8 cellular contexts compared by ENCODE assay signal in genomic region chr12:94101902-94102660, GRCh38. TPM values are rescaled to one million over a fixed set of nuclear protein-coding genes. Genes with fewer than 3 reads are reported as not detected.
DNase-seq lines count a peak whose midpoint lies in the region; ATAC-seq and TF ChIP-seq lines count a peak whose summit lies in the region.

No MANE protein-coding gene starts in this region.

- H3K27me3 ChIP-seq in GM06990 (replicated peaks; ENCODE audit: control insufficient read depth, insufficient read depth, low read length): peaks cover 3% of the 10 kb centered on the region
- no peaks in the 10 kb centered on the region for H3K27me3 ChIP-seq in thoracic aorta (replicated peaks; ENCODE audit: insufficient read depth)

- no peaks in the 10 kb centered on the region for H3K36me3 Mint-ChIP-seq in activated naive CD4-positive, alpha-beta T cell treated with anti-CD3 and anti-CD28 coated beads, Interleukin-2, amount 50 U/mL, for 24 hours
- H3K36me3 Mint-ChIP-seq in osteocyte (ENCODE audit: unreplicated experiment): no peaks in the 10 kb centered on the region

- H3K4me3 ChIP-seq in GM06990 (replicated peaks; ENCODE audit: low read depth, low read length) (peak overlapping the region; percentile 55), thoracic aorta (peak overlapping the region; percentile 95)

- H3K4me3 Mint-ChIP-seq in activated naive CD4-positive, alpha-beta T cell treated with anti-CD3 and anti-CD28 coated beads, Interleukin-2, amount 50 U/mL, for 24 hours: peak overlapping the region; percentile 87
- H3K4me3 Mint-ChIP-seq in osteocyte (ENCODE audit: unreplicated experiment): peak overlapping the region; percentile 83

- no peaks in the 10 kb centered on the region for H3K36me3 ChIP-seq in GM06990 (ENCODE audit: control insufficient read depth, insufficient read depth, low read length)
- H3K36me3 ChIP-seq in thoracic aorta: no peaks in the 10 kb centered on the region

- intact Hi-C loops in head of caudate nucleus (cut with DNase I): loop anchor here (2.0 to 10.0 kb wide), 3 partner anchors 357 to 600 kb away; no protein-coding TSS in a partner anchor

- peaks cover 20% of the 10 kb centered on the region for H3K4me1 Mint-ChIP-seq in activated naive CD4-positive, alpha-beta T cell treated with anti-CD3 and anti-CD28 coated beads, Interleukin-2, amount 50 U/mL, for 24 hours
- H3K4me1 Mint-ChIP-seq in osteocyte (ENCODE audit: unreplicated experiment): peaks cover 39% of the 10 kb centered on the region

- peaks cover 0 to 4% of the 10 kb centered on the region in 2 donors for H3K4me1 ChIP-seq in thoracic aorta (ENCODE audit: control insufficient read depth in 1 of 2, low read depth in 2 of 2)

- H3K9me3 Mint-ChIP-seq in activated naive CD4-positive, alpha-beta T cell treated with anti-CD3 and anti-CD28 coated beads, Interleukin-2, amount 50 U/mL, for 24 hours: no peaks in the 10 kb centered on the region
- no peaks in the 10 kb centered on the region for H3K9me3 Mint-ChIP-seq in osteocyte (ENCODE audit: unreplicated experiment)

- no peaks in the 10 kb centered on the region for H3K9me3 ChIP-seq in thoracic aorta

- H3K27ac ChIP-seq in thoracic aorta: peak overlapping the region; percentile 15 to 65

- peak; percentile 77 for TF ChIP-seq CTCF in GM06990 (IDR thresholded peaks at IDR 0.05; ENCODE audit: insufficient read depth, low read length, poor library complexity, severe bottlenecking)
- peak; percentile 89 for TF ChIP-seq CTCF in osteocyte (IDR thresholded peaks at IDR 0.05)
- peak; percentile 74 for TF ChIP-seq CTCF in thoracic aorta (IDR thresholded peaks at IDR 0.05)

- peaks cover 1% of the 10 kb centered on the region for H3K27me3 Mint-ChIP-seq in activated naive CD4-positive, alpha-beta T cell treated with anti-CD3 and anti-CD28 coated beads, Interleukin-2, amount 50 U/mL, for 24 hours
- H3K27me3 Mint-ChIP-seq in osteocyte (ENCODE audit: unreplicated experiment): peaks cover 6% of the 10 kb centered on the region

- ATAC-seq in HG02610 (IDR thresholded peaks at IDR 0.05; ENCODE audit: unreplicated experiment): peak; percentile 79
- ATAC-seq in SK-N-SH treated with all-trans-retinoic acid at 6 μM for 48 hours: peak; percentile 87
- peak; percentile 69 for ATAC-seq in thoracic aorta (ENCODE audit: insufficient number of reproducible peaks, low FRiP score, low read depth)

- DNase-seq in GM06990 (ENCODE audit: extremely low read depth, insufficient read length) (peak; percentile 70), NCI-H1048 (lab: John Stamatoyannopoulos, UW) (peak; percentile 85), head of caudate nucleus (peak; percentile 71 to 93 (median 85)), osteocyte (ENCODE audit: extremely low spot score, unreplicated experiment) (peak; percentile 92), thoracic aorta (ENCODE audit: low spot score) (peak; percentile 80)

- H3K27ac Mint-ChIP-seq in activated naive CD4-positive, alpha-beta T cell treated with anti-CD3 and anti-CD28 coated beads, Interleukin-2, amount 50 U/mL, for 24 hours: peak overlapping the region; percentile 53
- H3K27ac Mint-ChIP-seq in osteocyte (ENCODE audit: unreplicated experiment): peak overlapping the region; percentile 67

TF ChIP-seq in SK-N-SH treated with all-trans-retinoic acid at 6 μM for 48 hours, 23 proteins besides CTCF, POLR2A, EP300 and RAD21:
- TF ChIP-seq POU6F1 (CRISPR knock-in tag; IDR thresholded peaks at IDR 0.05; ENCODE audit: borderline replicate concordance, low read depth) (no peak), GLIS3 (CRISPR knock-in tag; IDR thresholded peaks at IDR 0.05) (no peak), ZNF70 (CRISPR knock-in tag; IDR thresholded peaks at IDR 0.05) (no peak), RARB (CRISPR knock-in tag; IDR thresholded peaks at IDR 0.05) (no peak), CSDC2 (CRISPR knock-in tag; IDR thresholded peaks at IDR 0.05) (no peak), SNAI2 (CRISPR knock-in tag; IDR thresholded peaks at IDR 0.05) (no peak), ZC3H10 (CRISPR knock-in tag; IDR thresholded peaks at IDR 0.05) (no peak), PATZ1 (CRISPR knock-in tag; IDR thresholded peaks at IDR 0.05; ENCODE audit: borderline replicate concordance) (no peak), ISL1 (CRISPR knock-in tag; IDR thresholded peaks at IDR 0.05) (no peak), TSHZ2 (CRISPR knock-in tag; IDR thresholded peaks at IDR 0.05) (no peak), TCF4 (CRISPR knock-in tag; IDR thresholded peaks at IDR 0.05; ENCODE audit: borderline replicate concordance) (no peak), ZFP3 (CRISPR knock-in tag; IDR thresholded peaks at IDR 0.05) (no peak), ZNF565 (CRISPR knock-in tag; conservative IDR thresholded peaks at IDR 0.05; ENCODE audit: low read depth) (no peak), OSR1 (CRISPR knock-in tag; IDR thresholded peaks at IDR 0.05) (no peak), PPARA (CRISPR knock-in tag; IDR thresholded peaks at IDR 0.05; ENCODE audit: borderline replicate concordance) (no peak)

RNA-seq across cellular contexts. Expression of gene PLXNC1, which starts 46.3 kb away (rescaled TPM):
- total RNA-seq in osteocyte: 0.32 and 1.1 TPM in 2 replicates
- total RNA-seq in thoracic aorta: 1 to 10 TPM; 8.5 to 9.2 TPM

Comparison
In these comparisons a context has a peak if more than half of its experiments do, and no peak if none do; other contexts are left out.
1. Peak in every context shown above with its lines: DNase-seq, ATAC-seq, H3K4me3 ChIP-seq and H3K27ac ChIP-seq.